Comparison of ENCODE assay signal across 2 cellular contexts in the genomic region with DNA sequence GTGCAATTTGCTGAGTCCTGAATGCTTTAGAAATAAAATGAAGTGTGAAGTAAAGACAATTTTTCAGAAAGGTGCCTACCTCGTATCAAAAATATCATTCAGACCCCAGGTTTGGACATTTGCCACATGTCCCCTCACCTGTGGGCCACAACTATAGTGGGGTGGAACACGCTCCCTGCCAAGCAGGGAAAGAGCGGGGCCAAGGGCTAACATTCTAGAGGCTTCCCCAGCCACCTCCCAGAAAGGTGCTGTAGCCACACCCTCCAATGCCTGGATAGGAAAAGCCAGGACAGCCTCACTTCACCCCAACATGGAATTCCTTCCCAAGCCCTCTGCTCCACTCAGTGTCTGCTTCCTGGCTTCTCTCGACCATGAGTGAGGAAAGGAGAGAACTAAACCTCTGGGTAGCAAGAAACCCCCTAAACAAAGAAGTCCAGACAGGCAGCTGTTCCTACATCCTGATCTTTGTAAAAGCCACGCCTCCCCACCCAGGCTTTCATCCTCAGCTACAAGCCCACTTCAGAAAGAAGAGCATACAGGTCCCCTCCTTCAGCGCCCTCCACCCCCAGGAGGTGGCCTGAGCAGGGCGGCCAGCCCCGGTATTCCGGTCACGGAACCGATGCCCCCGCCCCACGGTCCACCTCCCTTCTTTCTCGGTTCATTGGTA.
TF ChIP-seq lines count a peak whose summit lies in the region.

No MANE protein-coding gene starts in this region.

TF ChIP-seq in liver, 16 proteins besides CTCF, POLR2A, EP300 and RAD21 (continued from another document):
- TF ChIP-seq TAF1 (conservative IDR thresholded peaks at IDR 0.05), result no peak
- TF ChIP-seq, protein P1, sequence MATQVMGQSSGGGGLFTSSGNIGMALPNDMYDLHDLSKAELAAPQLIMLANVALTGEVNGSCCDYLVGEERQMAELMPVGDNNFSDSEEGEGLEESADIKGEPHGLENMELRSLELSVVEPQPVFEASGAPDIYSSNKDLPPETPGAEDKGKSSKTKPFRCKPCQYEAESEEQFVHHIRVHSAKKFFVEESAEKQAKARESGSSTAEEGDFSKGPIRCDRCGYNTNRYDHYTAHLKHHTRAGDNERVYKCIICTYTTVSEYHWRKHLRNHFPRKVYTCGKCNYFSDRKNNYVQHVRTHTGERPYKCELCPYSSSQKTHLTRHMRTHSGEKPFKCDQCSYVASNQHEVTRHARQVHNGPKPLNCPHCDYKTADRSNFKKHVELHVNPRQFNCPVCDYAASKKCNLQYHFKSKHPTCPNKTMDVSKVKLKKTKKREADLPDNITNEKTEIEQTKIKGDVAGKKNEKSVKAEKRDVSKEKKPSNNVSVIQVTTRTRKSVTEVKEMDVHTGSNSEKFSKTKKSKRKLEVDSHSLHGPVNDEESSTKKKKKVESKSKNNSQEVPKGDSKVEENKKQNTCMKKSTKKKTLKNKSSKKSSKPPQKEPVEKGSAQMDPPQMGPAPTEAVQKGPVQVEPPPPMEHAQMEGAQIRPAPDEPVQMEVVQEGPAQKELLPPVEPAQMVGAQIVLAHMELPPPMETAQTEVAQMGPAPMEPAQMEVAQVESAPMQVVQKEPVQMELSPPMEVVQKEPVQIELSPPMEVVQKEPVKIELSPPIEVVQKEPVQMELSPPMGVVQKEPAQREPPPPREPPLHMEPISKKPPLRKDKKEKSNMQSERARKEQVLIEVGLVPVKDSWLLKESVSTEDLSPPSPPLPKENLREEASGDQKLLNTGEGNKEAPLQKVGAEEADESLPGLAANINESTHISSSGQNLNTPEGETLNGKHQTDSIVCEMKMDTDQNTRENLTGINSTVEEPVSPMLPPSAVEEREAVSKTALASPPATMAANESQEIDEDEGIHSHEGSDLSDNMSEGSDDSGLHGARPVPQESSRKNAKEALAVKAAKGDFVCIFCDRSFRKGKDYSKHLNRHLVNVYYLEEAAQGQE (IDR thresholded peaks at IDR 0.05), result no peak
- TF ChIP-seq, protein P2, sequence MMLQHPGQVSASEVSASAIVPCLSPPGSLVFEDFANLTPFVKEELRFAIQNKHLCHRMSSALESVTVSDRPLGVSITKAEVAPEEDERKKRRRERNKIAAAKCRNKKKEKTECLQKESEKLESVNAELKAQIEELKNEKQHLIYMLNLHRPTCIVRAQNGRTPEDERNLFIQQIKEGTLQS (IDR thresholded peaks at IDR 0.05), result no peak
- TF ChIP-seq NR2F2 (IDR thresholded peaks at IDR 0.05), result no peak
- TF ChIP-seq HNF4A (conservative IDR thresholded peaks at IDR 0.05), result no peak
- TF ChIP-seq SP1 (IDR thresholded peaks at IDR 0.05), result no peak
- no peak for TF ChIP-seq HNF4G (IDR thresholded peaks at IDR 0.05)
- TF ChIP-seq FOXA2 (IDR thresholded peaks at IDR 0.05), result no peak
- no peak for TF ChIP-seq GABPA (IDR thresholded peaks at IDR 0.05 in 1 of 2, conservative IDR thresholded peaks at IDR 0.05 in 1 of 2)
- no peak for TF ChIP-seq RXRA (IDR thresholded peaks at IDR 0.05)
- TF ChIP-seq FOXA1 (IDR thresholded peaks at IDR 0.05), result no peak
- TF ChIP-seq, protein P3, sequence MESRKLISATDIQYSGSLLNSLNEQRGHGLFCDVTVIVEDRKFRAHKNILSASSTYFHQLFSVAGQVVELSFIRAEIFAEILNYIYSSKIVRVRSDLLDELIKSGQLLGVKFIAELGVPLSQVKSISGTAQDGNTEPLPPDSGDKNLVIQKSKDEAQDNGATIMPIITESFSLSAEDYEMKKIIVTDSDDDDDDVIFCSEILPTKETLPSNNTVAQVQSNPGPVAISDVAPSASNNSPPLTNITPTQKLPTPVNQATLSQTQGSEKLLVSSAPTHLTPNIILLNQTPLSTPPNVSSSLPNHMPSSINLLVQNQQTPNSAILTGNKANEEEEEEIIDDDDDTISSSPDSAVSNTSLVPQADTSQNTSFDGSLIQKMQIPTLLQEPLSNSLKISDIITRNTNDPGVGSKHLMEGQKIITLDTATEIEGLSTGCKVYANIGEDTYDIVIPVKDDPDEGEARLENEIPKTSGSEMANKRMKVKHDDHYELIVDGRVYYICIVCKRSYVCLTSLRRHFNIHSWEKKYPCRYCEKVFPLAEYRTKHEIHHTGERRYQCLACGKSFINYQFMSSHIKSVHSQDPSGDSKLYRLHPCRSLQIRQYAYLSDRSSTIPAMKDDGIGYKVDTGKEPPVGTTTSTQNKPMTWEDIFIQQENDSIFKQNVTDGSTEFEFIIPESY (IDR thresholded peaks at IDR 0.05), result no peak
- TF ChIP-seq, protein P4, sequence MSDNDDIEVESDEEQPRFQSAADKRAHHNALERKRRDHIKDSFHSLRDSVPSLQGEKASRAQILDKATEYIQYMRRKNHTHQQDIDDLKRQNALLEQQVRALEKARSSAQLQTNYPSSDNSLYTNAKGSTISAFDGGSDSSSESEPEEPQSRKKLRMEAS (IDR thresholded peaks at IDR 0.05), result no peak
- TF ChIP-seq JUND (IDR thresholded peaks at IDR 0.05), result no peak
- no peak for TF ChIP-seq EGR1 (IDR thresholded peaks at IDR 0.05; ENCODE audit: low read depth in 2 of 2)

TF ChIP-seq in HepG2, 621 proteins besides CTCF, POLR2A, EP300 and RAD21:
- TF ChIP-seq, protein P5, sequence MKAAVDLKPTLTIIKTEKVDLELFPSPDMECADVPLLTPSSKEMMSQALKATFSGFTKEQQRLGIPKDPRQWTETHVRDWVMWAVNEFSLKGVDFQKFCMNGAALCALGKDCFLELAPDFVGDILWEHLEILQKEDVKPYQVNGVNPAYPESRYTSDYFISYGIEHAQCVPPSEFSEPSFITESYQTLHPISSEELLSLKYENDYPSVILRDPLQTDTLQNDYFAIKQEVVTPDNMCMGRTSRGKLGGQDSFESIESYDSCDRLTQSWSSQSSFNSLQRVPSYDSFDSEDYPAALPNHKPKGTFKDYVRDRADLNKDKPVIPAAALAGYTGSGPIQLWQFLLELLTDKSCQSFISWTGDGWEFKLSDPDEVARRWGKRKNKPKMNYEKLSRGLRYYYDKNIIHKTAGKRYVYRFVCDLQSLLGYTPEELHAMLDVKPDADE (CRISPR knock-in tag; IDR thresholded peaks at IDR 0.05), result no peak
- TF ChIP-seq SNAPC2 (CRISPR knock-in tag; IDR thresholded peaks at IDR 0.05) (no peak), SP2 (CRISPR knock-in tag; IDR thresholded peaks at IDR 0.05) (no peak)
